In genomic region chr14:48008646-48009045, GRCh38 we compare ENCODE assay signal across 19 cellular contexts.
A peak's percentile ranks its signal among the peaks of the same experiment; 100 is the strongest.
DNase-seq lines count a peak whose midpoint lies in the region; ATAC-seq and TF ChIP-seq lines count a peak whose summit lies in the region.
"Had no signal": no experiment of that assay in that cellular context is flagged by ENCODE, and none has a peak within 500 bp of the region (broad histone marks: within the 10 kb centered on the region; RNA-seq: fewer than 3 reads in every experiment).

No MANE protein-coding gene starts in this region.

- H3K4me1 ChIP-seq in OCI-LY1 (ENCODE audit: insufficient read depth, low read length, severe bottlenecking) (peaks cover 15% of the 10 kb centered on the region), lung (ENCODE audit: control insufficient read depth in 2 of 2, insufficient read depth in 2 of 2, low read length in 2 of 2) (no peaks in the 10 kb centered on the region)

- no peaks in the 10 kb centered on the region for H4K20me1 ChIP-seq in OCI-LY1 (ENCODE audit: insufficient read depth, low read length)

- DNase-seq in lung (ENCODE audit: low spot score), result no peak
- DNase-seq in nucleus accumbens (lab: John Stamatoyannopoulos, UW), result no peak
- no peak for DNase-seq in NCI-H187 treated with DMSO at 0.1 percent for 48 hours (lab: John Stamatoyannopoulos, UW)
- DNase-seq in SIG-M5 (lab: John Stamatoyannopoulos, UW), result no peak
- no peak for DNase-seq in NCI-H1436 treated with DMSO at 0.1 percent for 48 hours (lab: John Stamatoyannopoulos, UW)
- DNase-seq: COR-L47, EL, GOT3, KBM-7, NCI-H146, NCI-H2081 treated with DMSO at 0.1 percent for 48 hours, NCI-H345, NCI-H526, OCI-M1, RPMI8226, T-helper 2 cell had no signal

- no peaks in the 10 kb centered on the region for H3K9me2 ChIP-seq in OCI-LY1 (ENCODE audit: low read depth, low read length)

- H3K27me3 ChIP-seq in OCI-LY1 (ENCODE audit: insufficient read depth, low read length) (no peaks in the 10 kb centered on the region), lung (ENCODE audit: control insufficient read depth, insufficient read depth) (no peaks in the 10 kb centered on the region)

- no peaks in the 10 kb centered on the region for H3K9me3 ChIP-seq in OCI-LY1 (ENCODE audit: low read length)
- no peaks in the 10 kb centered on the region for H3K9me3 ChIP-seq in lung (ENCODE audit: control insufficient read depth in 2 of 2, insufficient read depth in 1 of 2, low read length in 1 of 2)

- H3K4me2 ChIP-seq in OCI-LY1 (ENCODE audit: low read length), result no peak overlapping the region

- no peak overlapping the region for H3K27ac ChIP-seq in OCI-LY1 (ENCODE audit: low read depth, low read length, poor library complexity, severe bottlenecking)
- H3K27ac ChIP-seq in lung (ENCODE audit: low read depth in 1 of 2, low read length in 1 of 2), result no peak overlapping the region

- no peaks in the 10 kb centered on the region for H3F3A ChIP-seq in OCI-LY1 (ENCODE audit: insufficient read depth, low read length)

- H3K4me3 ChIP-seq in OCI-LY1 (ENCODE audit: low read depth, low read length, poor library complexity, severe bottlenecking), result no peak overlapping the region
- no peak overlapping the region for H3K4me3 ChIP-seq in lung

- H3K36me3 ChIP-seq in OCI-LY1 (ENCODE audit: insufficient read depth, low read length) (no peaks in the 10 kb centered on the region), lung (ENCODE audit: control insufficient read depth in 2 of 2, insufficient read depth in 2 of 2, low read length in 2 of 2) (no peaks in the 10 kb centered on the region)

- H3K79me2 ChIP-seq in OCI-LY1 (ENCODE audit: insufficient read depth, low read length), result no peaks in the 10 kb centered on the region

- H2AFZ ChIP-seq in OCI-LY1 (ENCODE audit: low read length), result 0 out of 2 replicates have a peak overlapping the region, but pooled peaks have one; percentile 78

- no peak for TF ChIP-seq CTCF in OCI-LY1 (IDR thresholded peaks at IDR 0.05; ENCODE audit: low read length)
- TF ChIP-seq CTCF in lung (IDR thresholded peaks at IDR 0.05; ENCODE audit: control extremely low read depth, extremely low read depth), result no peak

- ATAC-seq in GM18870 (IDR thresholded peaks at IDR 0.05; ENCODE audit: unreplicated experiment) (peak; percentile 51), HG02678 (IDR thresholded peaks at IDR 0.05; ENCODE audit: unreplicated experiment) (peak; percentile 61), lung (ENCODE audit: insufficient read depth, low FRiP score) (peak; percentile 53)

- H3K9ac ChIP-seq in OCI-LY1 (ENCODE audit: low read length), result no peak overlapping the region
